9 cellular contexts compared by ENCODE assay signal in genomic region chr10:6068422-6068821, GRCh38. TPM values are rescaled to one million over a fixed set of nuclear protein-coding genes. Genes with fewer than 3 reads are reported as not detected.
DNase-seq lines count a peak whose midpoint lies in the region; ATAC-seq and TF ChIP-seq lines count a peak whose summit lies in the region.
"Had no signal": no experiment of that assay in that cellular context is flagged by ENCODE, and none has a peak within 500 bp of the region (broad histone marks: within the 10 kb centered on the region; RNA-seq: fewer than 3 reads in every experiment).

No MANE protein-coding gene starts in this region.

- H4K20me1 ChIP-seq in hepatocyte (ENCODE audit: insufficient read depth, poor library complexity, severe bottlenecking) = no peaks in the 10 kb centered on the region

- peak overlapping the region; percentile 70 for H3K4me3 Mint-ChIP-seq in activated naive CD4-positive, alpha-beta T cell treated with anti-CD3 and anti-CD28 coated beads, Interleukin-2, amount 10 ng/mL, durations not matched to agents 7 days and 5 days

- H2AFZ ChIP-seq in hepatocyte = no peak overlapping the region

- H3K4me3 ChIP-seq in stomach (no peak overlapping the region), hepatocyte (no peak overlapping the region)

- no peak for TF ChIP-seq POLR2A in stomach (IDR thresholded peaks at IDR 0.05)

- TF ChIP-seq CTCF in stomach (IDR thresholded peaks at IDR 0.05) (no peak), hepatocyte (IDR thresholded peaks at IDR 0.05; ENCODE audit: poor library complexity) (no peak)

- H3K9me2 ChIP-seq in hepatocyte (replicated peaks; ENCODE audit: insufficient read depth) = no peaks in the 10 kb centered on the region

- peaks cover 6% of the 10 kb centered on the region for H3K36me3 Mint-ChIP-seq in activated naive CD4-positive, alpha-beta T cell treated with anti-CD3 and anti-CD28 coated beads, Interleukin-2, amount 10 ng/mL, durations not matched to agents 7 days and 5 days

- H3K4me1 ChIP-seq in stomach (peaks cover 0 to 34% (median 3%) of the 10 kb centered on the region in 4 donors), hepatocyte (ENCODE audit: insufficient read depth) (no peaks in the 10 kb centered on the region)

- no peaks in the 10 kb centered on the region for H3K27me3 ChIP-seq in stomach
- no peaks in the 10 kb centered on the region for H3K27me3 ChIP-seq in hepatocyte

- no peaks in the 10 kb centered on the region for H3K27me3 Mint-ChIP-seq in activated naive CD4-positive, alpha-beta T cell treated with anti-CD3 and anti-CD28 coated beads, Interleukin-2, amount 10 ng/mL, durations not matched to agents 7 days and 5 days

- H3K27ac Mint-ChIP-seq in activated naive CD4-positive, alpha-beta T cell treated with anti-CD3 and anti-CD28 coated beads, Interleukin-2, amount 10 ng/mL, durations not matched to agents 7 days and 5 days = peak overlapping the region; percentile 97

- peak; percentile 54 for ATAC-seq in HG03460 (IDR thresholded peaks at IDR 0.05; ENCODE audit: unreplicated experiment)

- WGBS in stomach, 5 donors = 70 to 80% (median 80%) methylated on average over 8 of the region's 8 CpGs
- 84% methylated on average over 8 of the region's 8 CpGs for WGBS in hepatocyte (ENCODE audit: low lambda C conversion rate, missing lambda C conversion rate)

- H3K4me2 ChIP-seq in hepatocyte = no peak overlapping the region

- peak; percentile 82 for DNase-seq in activated naive CD4-positive, alpha-beta T cell treated with anti-CD3 and anti-CD28 coated beads, Interleukin-2, amount 10 ng/mL, durations not matched to agents 7 days and 5 days
- no peak for DNase-seq in activated naive CD4-positive, alpha-beta T cell (lab: John Stamatoyannopoulos, UW)
- DNase-seq in activated T-cell treated with anti-CD3 and anti-CD28 coated beads, Interleukin-2, amount 50 U/mL, for 48 hours = peak; percentile 61 to 67
- peak; percentile 29 for DNase-seq in stomach
- no peak for DNase-seq in DMS 273 treated with DMSO at 0.1 percent for 48 hours (lab: John Stamatoyannopoulos, UW)
- DNase-seq in NCI-H2029 (lab: John Stamatoyannopoulos, UW) = no peak
- DNase-seq in hepatocyte (ENCODE audit: low spot score) = no peak

- H3K36me3 ChIP-seq in stomach = no peaks in the 10 kb centered on the region
- no peaks in the 10 kb centered on the region for H3K36me3 ChIP-seq in hepatocyte (replicated peaks; ENCODE audit: insufficient read depth, low read depth)

- peaks cover 95% of the 10 kb centered on the region for H3K4me1 Mint-ChIP-seq in activated naive CD4-positive, alpha-beta T cell treated with anti-CD3 and anti-CD28 coated beads, Interleukin-2, amount 10 ng/mL, durations not matched to agents 7 days and 5 days

- H3K27ac ChIP-seq in stomach = peak overlapping the region in 2 of 5 donors; percentile 3 to 32
- H3K27ac ChIP-seq in hepatocyte = no peak overlapping the region

- peaks cover 4% of the 10 kb centered on the region for H3K9me3 Mint-ChIP-seq in activated naive CD4-positive, alpha-beta T cell treated with anti-CD3 and anti-CD28 coated beads, Interleukin-2, amount 10 ng/mL, durations not matched to agents 7 days and 5 days

- TF ChIP-seq EP300 in stomach (IDR thresholded peaks at IDR 0.05) = no peak

- CTCF ChIA-PET in activated naive CD4-positive, alpha-beta T cell treated with anti-CD3 and anti-CD28 coated beads, Interleukin-2, amount 10 ng/mL, durations not matched to agents 7 days and 5 days (lab: Charles Lee) = interaction anchor here (0.7 to 7.3 kb wide), 9 partner anchors 10 to 198 kb away, joined by 3 to 69 read pairs (median 5); no protein-coding TSS in a partner anchor

- intact Hi-C loops in stomach (cut with DNase I; ENCODE audit: low total_unique reads) = no loop called here

- H3K9me3 ChIP-seq in stomach (no peaks in the 10 kb centered on the region), hepatocyte (ENCODE audit: low read depth) (no peaks in the 10 kb centered on the region)

- no peaks in the 10 kb centered on the region for H3K79me2 ChIP-seq in hepatocyte

RNA-seq across cellular contexts. Expression of gene IL2RA, which starts 6.3 kb away (rescaled TPM):
- 1 to 10 TPM in 2 of 5 donors, under 1 TPM in 1, not detected in 2; 0.45 to 2.3 (median 1.5) TPM for total RNA-seq in stomach
- 1 to 10 TPM in 1 of 3 donors, under 1 TPM in 2; 0.46 to 1.3 (median 0.60) TPM for polyA plus RNA-seq in stomach
- total RNA-seq in hepatocyte = not detected in 2 replicates
- polyA plus RNA-seq in hepatocyte = not detected in 2 replicates
- polyA plus RNA-seq: BJ had no signal

RNA-seq across cellular contexts. Expression of gene RBM17, which starts 20.4 kb away (rescaled TPM):
- total RNA-seq in stomach = 100 to 1,000 TPM in 3 of 5 donors, 10 to 100 TPM in 2; 71.0 to 168 (median 105) TPM
- 10 to 100 TPM; 41.4 to 58.5 (median 50.9) TPM for polyA plus RNA-seq in stomach
- 35.6 and 46.7 TPM in 2 replicates for total RNA-seq in hepatocyte
- 112 and 126 TPM in 2 replicates for polyA plus RNA-seq in hepatocyte

Comparison
In these comparisons a context has a peak if more than half of its experiments do, and no peak if none do; other contexts are left out.
1. DNase-seq: peak in activated naive CD4-positive, alpha-beta T cell treated with anti-CD3 and anti-CD28 coated beads, Interleukin-2, amount 10 ng/mL, durations not matched to agents 7 days and 5 days (single experiment), activated T-cell treated with anti-CD3 and anti-CD28 coated beads, Interleukin-2, amount 50 U/mL, for 48 hours (2 of 2) and stomach (single experiment); none in activated naive CD4-positive, alpha-beta T cell (0 of 4), DMS 273 treated with DMSO at 0.1 percent for 48 hours (single experiment), NCI-H2029 (single experiment) and hepatocyte (single experiment).